7 cellular contexts compared by ENCODE assay signal in genomic region chr1:152013664-152014237, GRCh38. TPM values are rescaled to one million over a fixed set of nuclear protein-coding genes. Genes with fewer than 3 reads are reported as not detected.
DNase-seq lines count a peak whose midpoint lies in the region; ATAC-seq and TF ChIP-seq lines count a peak whose summit lies in the region.

No MANE protein-coding gene starts in this region.

- H3K4me3 ChIP-seq in hepatocyte: no peak overlapping the region
- no peak overlapping the region for H3K4me3 ChIP-seq in upper lobe of left lung

- no peaks in the 10 kb centered on the region for H3K9me2 ChIP-seq in hepatocyte (replicated peaks; ENCODE audit: insufficient read depth)

- DNase-seq in ELR (ENCODE audit: low read depth) (peak; percentile 69), Kasumi-1 (lab: John Stamatoyannopoulos, UW) (peak; percentile 47 to 70), hepatocyte (ENCODE audit: low spot score) (peak; percentile 73), upper lobe of left lung (peak in 1 of 2 donors; percentile 57)
- peak; percentile 53 to 59 for DNase-seq in activated CD4-positive, alpha-beta T cell treated with anti-CD3 and anti-CD28 coated beads, Interleukin-2, amount 50 U/mL, for 48 hours

- WGBS in hepatocyte (ENCODE audit: low lambda C conversion rate, missing lambda C conversion rate): 17% methylated on average over 3 of the region's 3 CpGs
- 14 to 19% methylated on average over 3 of the region's 3 CpGs for WGBS in upper lobe of left lung, 2 donors

- H3K36me3 ChIP-seq in hepatocyte (replicated peaks; ENCODE audit: insufficient read depth, low read depth) (no peaks in the 10 kb centered on the region), upper lobe of left lung (no peaks in the 10 kb centered on the region)

- H3K4me2 ChIP-seq in hepatocyte: no peak overlapping the region

- ATAC-seq in upper lobe of left lung (ENCODE audit: low FRiP score in 2 of 2): no peak
- ATAC-seq in HG03196 (IDR thresholded peaks at IDR 0.05; ENCODE audit: unreplicated experiment): no peak
- no peak for ATAC-seq in GM21825 (IDR thresholded peaks at IDR 0.05; ENCODE audit: unreplicated experiment)

- H3K9me3 ChIP-seq in hepatocyte (ENCODE audit: low read depth) (no peaks in the 10 kb centered on the region), upper lobe of left lung (no peaks in the 10 kb centered on the region)

- no peaks in the 10 kb centered on the region for H3K79me2 ChIP-seq in hepatocyte

- TF ChIP-seq EP300 in upper lobe of left lung (IDR thresholded peaks at IDR 0.05): no peak

- H3K27ac ChIP-seq in hepatocyte (no peak overlapping the region), upper lobe of left lung (no peak overlapping the region)

- H3K4me1 ChIP-seq in hepatocyte (ENCODE audit: insufficient read depth) (peaks cover 8% of the 10 kb centered on the region), upper lobe of left lung (no peaks in the 10 kb centered on the region)

- TF ChIP-seq CTCF in hepatocyte (IDR thresholded peaks at IDR 0.05; ENCODE audit: poor library complexity): peak; percentile 53
- peak; percentile 11 to 42 (median 20) for TF ChIP-seq CTCF in upper lobe of left lung (IDR thresholded peaks at IDR 0.05)

- no peak overlapping the region for H2AFZ ChIP-seq in hepatocyte

- no peaks in the 10 kb centered on the region for H3K27me3 ChIP-seq in hepatocyte
- H3K27me3 ChIP-seq in upper lobe of left lung: no peaks in the 10 kb centered on the region

- no peak for TF ChIP-seq POLR2A in upper lobe of left lung (IDR thresholded peaks at IDR 0.05)

- no peaks in the 10 kb centered on the region for H4K20me1 ChIP-seq in hepatocyte (ENCODE audit: insufficient read depth, poor library complexity, severe bottlenecking)

RNA-seq across cellular contexts. Expression of gene S100A10, which starts 20.1 kb away (rescaled TPM):
- 408 and 485 TPM in 2 replicates for total RNA-seq in hepatocyte
- 3,367 and 3,493 TPM in 2 replicates for polyA plus RNA-seq in hepatocyte
- 100 to 1,000 TPM in 5 of 6 donors, 10 to 100 TPM in 1; 79.6 to 785 (median 432) TPM for total RNA-seq in upper lobe of left lung

RNA-seq across cellular contexts. Expression of gene S100A11, which starts 23.1 kb away (rescaled TPM):
- total RNA-seq in hepatocyte (258 and 295 TPM in 2 replicates), upper lobe of left lung (100 to 1,000 TPM; 317 to 578 (median 488) TPM)
- 1,491 and 1,531 TPM in 2 replicates for polyA plus RNA-seq in hepatocyte
